1 cellular context compared by ENCODE assay signal in genomic region chr3:62370112-62371031, GRCh38.
TF ChIP-seq lines count a peak whose summit lies in the region.

No MANE protein-coding gene starts in this region.

TF ChIP-seq in HepG2, 621 proteins besides CTCF, POLR2A, EP300 and RAD21:
- peak; percentile 49 for TF ChIP-seq EZH2 (conservative IDR thresholded peaks at IDR 0.05; ENCODE audit: low read depth, low read length)
- TF ChIP-seq, protein P1, sequence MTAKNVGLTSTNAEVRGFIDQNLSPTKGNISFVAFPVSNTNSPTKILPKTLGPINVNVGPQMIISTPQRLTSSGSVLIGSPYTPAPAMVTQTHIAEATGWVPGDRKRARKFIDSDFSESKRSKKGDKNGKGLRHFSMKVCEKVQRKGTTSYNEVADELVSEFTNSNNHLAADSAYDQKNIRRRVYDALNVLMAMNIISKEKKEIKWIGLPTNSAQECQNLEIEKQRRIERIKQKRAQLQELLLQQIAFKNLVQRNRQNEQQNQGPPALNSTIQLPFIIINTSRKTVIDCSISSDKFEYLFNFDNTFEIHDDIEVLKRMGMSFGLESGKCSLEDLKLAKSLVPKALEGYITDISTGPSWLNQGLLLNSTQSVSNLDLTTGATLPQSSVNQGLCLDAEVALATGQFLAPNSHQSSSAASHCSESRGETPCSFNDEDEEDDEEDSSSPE (CRISPR knock-in tag; IDR thresholded peaks at IDR 0.05) = no peak
TF ChIP-seq in HepG2: peak in this region for 1.
